Comparison of ENCODE assay signal across 16 cellular contexts in genomic region chr7:151809156-151809863, GRCh38.
"Had no signal": no experiment of that assay in that cellular context is flagged by ENCODE, and none has a peak within 500 bp of the region (broad histone marks: within the 10 kb centered on the region; RNA-seq: fewer than 3 reads in every experiment).

No MANE protein-coding gene starts in this region.

- DNase-seq: activated naive CD4-positive, alpha-beta T cell treated with anti-CD3 and anti-CD28 coated beads, Interleukin-2, amount 10 ng/mL, durations not matched to agents 7 days and 5 days; effector memory CD4-positive, alpha-beta T cell; gastrocnemius medialis; naive B cell; right cardiac atrium; stimulated activated CD4-positive, alpha-beta T cell treated with anti-CD3 and anti-CD28 coated beads, Interleukin-1b, Interleukin-23, amount 100 ng/mL, for 48 hours; stimulated activated naive CD4-positive, alpha-beta T cell; T-helper 17 cell; upper lobe of left lung had no signal

- H3K4me1 Mint-ChIP-seq: activated naive CD4-positive, alpha-beta T cell treated with anti-CD3 and anti-CD28 coated beads, Interleukin-2, amount 10 ng/mL, durations not matched to agents 7 days and 5 days had no signal

- H3K27ac Mint-ChIP-seq: activated naive CD4-positive, alpha-beta T cell treated with anti-CD3 and anti-CD28 coated beads, Interleukin-2, amount 10 ng/mL, durations not matched to agents 7 days and 5 days; activated T-helper 2 cell treated with anti-CD3 and anti-CD28 coated beads, Interferon-gamma antibody, Interleukin-2, Interleukin-4, amounts not matched to agents 10 μg/mL and 5 μg/mL and 100 μg/mL, durations not matched to agents 14 hours and 24 hours and 36 hours; mesothelial cell of epicardium; T-helper 17 cell had no signal

- H3K36me3 Mint-ChIP-seq: activated naive CD4-positive, alpha-beta T cell treated with anti-CD3 and anti-CD28 coated beads, Interleukin-2, amount 10 ng/mL, durations not matched to agents 7 days and 5 days; mesothelial cell of epicardium had no signal

- H3K4me3 ChIP-seq: coronary artery, gastrocnemius medialis, suprapubic skin, upper lobe of left lung had no signal

- H3K36me3 ChIP-seq: gastrocnemius medialis, neutrophil, suprapubic skin, upper lobe of left lung had no signal

- H3K27me3 Mint-ChIP-seq: activated naive CD4-positive, alpha-beta T cell treated with anti-CD3 and anti-CD28 coated beads, Interleukin-2, amount 10 ng/mL, durations not matched to agents 7 days and 5 days; naive B cell; T-helper 17 cell had no signal

- ATAC-seq: activated CD4-positive, CD25-positive, alpha-beta regulatory T cell treated with anti-CD3 and anti-CD28 coated beads, Interleukin-2, amount 50 U/mL, for 24 hours; gastrocnemius medialis; T-helper 17 cell had no signal

- H3K9me3 Mint-ChIP-seq: activated naive CD4-positive, alpha-beta T cell treated with anti-CD3 and anti-CD28 coated beads, Interleukin-2, amount 10 ng/mL, durations not matched to agents 7 days and 5 days; activated T-helper 2 cell treated with anti-CD3 and anti-CD28 coated beads, Interferon-gamma antibody, Interleukin-2, Interleukin-4, amounts not matched to agents 10 μg/mL and 5 μg/mL and 100 μg/mL, durations not matched to agents 14 hours and 24 hours and 36 hours; mesothelial cell of epicardium; naive B cell had no signal

- H3K27ac ChIP-seq: coronary artery, epithelial cell of prostate, gastrocnemius medialis, neutrophil, suprapubic skin, upper lobe of left lung had no signal

- H3K4me3 Mint-ChIP-seq: activated naive CD4-positive, alpha-beta T cell treated with anti-CD3 and anti-CD28 coated beads, Interleukin-2, amount 10 ng/mL, durations not matched to agents 7 days and 5 days; mesothelial cell of epicardium; T-helper 17 cell had no signal

- H3K9me3 ChIP-seq: gastrocnemius medialis, neutrophil, suprapubic skin, upper lobe of left lung had no signal

- H3K27me3 ChIP-seq: gastrocnemius medialis, suprapubic skin, upper lobe of left lung had no signal

- H3K4me1 ChIP-seq: gastrocnemius medialis had no signal
